ENCODE assay signal across 16 cellular contexts in genomic region chr4:182140547-182140946, GRCh38.
"Had no signal": no experiment of that assay in that cellular context is flagged by ENCODE, and none has a peak within 500 bp of the region (broad histone marks: within the 10 kb centered on the region; RNA-seq: fewer than 3 reads in every experiment).

No MANE protein-coding gene starts in this region.

- ATAC-seq: activated CD4-positive, CD25-positive, alpha-beta regulatory T cell treated with anti-CD3 and anti-CD28 coated beads, Interleukin-2, amount 50 U/mL, for 24 hours; activated T-cell treated with anti-CD3 and anti-CD28 coated beads, Interleukin-2, amount 50 U/mL, for 72 hours had no signal

- H3K9me3 Mint-ChIP-seq: activated naive CD8-positive, alpha-beta T cell treated with anti-CD3 and anti-CD28 coated beads, Interleukin-2, amount 10 ng/mL, durations not matched to agents 7 days and 5 days; central memory CD8-positive, alpha-beta T cell had no signal

- H3K79me2 ChIP-seq: parathyroid adenoma had no signal

- H3K36me3 Mint-ChIP-seq: naive B cell had no signal

- H3K4me1 ChIP-seq: colonic mucosa, parathyroid adenoma had no signal

- H3K4me1 Mint-ChIP-seq: central memory CD8-positive, alpha-beta T cell had no signal

- H3K27me3 ChIP-seq: thyroid gland had no signal

- H2AFZ ChIP-seq: parathyroid adenoma had no signal

- H3K4me3 Mint-ChIP-seq: central memory CD8-positive, alpha-beta T cell; naive B cell had no signal

- H3K27ac Mint-ChIP-seq: activated naive CD8-positive, alpha-beta T cell treated with anti-CD3 and anti-CD28 coated beads, Interleukin-2, amount 10 ng/mL, durations not matched to agents 7 days and 5 days; activated T-cell treated with anti-CD3 and anti-CD28 coated beads, Interleukin-2, amount 50 U/mL, for 72 hours had no signal

- H3K9ac ChIP-seq: parathyroid adenoma had no signal

- H3K9me3 ChIP-seq: colonic mucosa, left ventricle myocardium inferior, thyroid gland, uterus had no signal

- H3K36me3 ChIP-seq: colonic mucosa, left ventricle myocardium inferior, thyroid gland, uterus had no signal

- H3K4me3 ChIP-seq: colonic mucosa, left ventricle myocardium inferior, thyroid gland, uterus had no signal

- DNase-seq: activated T-cell treated with anti-CD3 and anti-CD28 coated beads, Interleukin-2, amount 50 U/mL, for 72 hours; amygdala; colonic mucosa; erythroblast; foreskin melanocyte; left ventricle myocardium inferior; naive B cell; stimulated activated naive CD4-positive, alpha-beta T cell treated with Interleukin-2 at 50 U/mL for 16 hours; T-helper 1 cell; T1000; thyroid gland; uterus had no signal

- H3K27ac ChIP-seq: colonic mucosa, left ventricle myocardium inferior, parathyroid adenoma, thyroid gland, uterus had no signal
